In the genomic region with DNA sequence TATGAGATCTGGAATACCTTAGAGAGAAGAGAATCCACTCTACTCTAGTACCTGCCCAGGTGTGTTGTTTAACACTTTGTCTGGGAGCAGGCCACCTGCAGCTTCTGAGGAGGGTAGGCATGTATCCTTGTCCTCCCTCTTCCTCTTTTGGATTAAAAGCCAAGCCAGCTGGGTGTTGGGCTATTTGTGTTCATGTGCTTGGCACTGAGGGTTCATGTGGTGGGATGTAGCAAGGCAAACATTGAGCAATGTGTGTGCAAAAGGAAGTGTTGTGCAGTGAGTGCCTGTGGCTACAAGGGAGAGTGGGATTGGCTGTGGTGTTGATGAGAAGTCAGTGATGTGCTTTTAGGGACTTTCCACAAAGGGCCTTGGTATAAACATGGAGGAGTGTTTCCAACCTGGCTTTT, we compare ENCODE assay signal across 1 cellular context.
TF ChIP-seq lines count a peak whose summit lies in the region.

No MANE protein-coding gene starts in this region.

TF ChIP-seq in HepG2, 621 proteins besides CTCF, POLR2A, EP300 and RAD21 (continued from another document and continues in another):
- TF ChIP-seq, protein P1, sequence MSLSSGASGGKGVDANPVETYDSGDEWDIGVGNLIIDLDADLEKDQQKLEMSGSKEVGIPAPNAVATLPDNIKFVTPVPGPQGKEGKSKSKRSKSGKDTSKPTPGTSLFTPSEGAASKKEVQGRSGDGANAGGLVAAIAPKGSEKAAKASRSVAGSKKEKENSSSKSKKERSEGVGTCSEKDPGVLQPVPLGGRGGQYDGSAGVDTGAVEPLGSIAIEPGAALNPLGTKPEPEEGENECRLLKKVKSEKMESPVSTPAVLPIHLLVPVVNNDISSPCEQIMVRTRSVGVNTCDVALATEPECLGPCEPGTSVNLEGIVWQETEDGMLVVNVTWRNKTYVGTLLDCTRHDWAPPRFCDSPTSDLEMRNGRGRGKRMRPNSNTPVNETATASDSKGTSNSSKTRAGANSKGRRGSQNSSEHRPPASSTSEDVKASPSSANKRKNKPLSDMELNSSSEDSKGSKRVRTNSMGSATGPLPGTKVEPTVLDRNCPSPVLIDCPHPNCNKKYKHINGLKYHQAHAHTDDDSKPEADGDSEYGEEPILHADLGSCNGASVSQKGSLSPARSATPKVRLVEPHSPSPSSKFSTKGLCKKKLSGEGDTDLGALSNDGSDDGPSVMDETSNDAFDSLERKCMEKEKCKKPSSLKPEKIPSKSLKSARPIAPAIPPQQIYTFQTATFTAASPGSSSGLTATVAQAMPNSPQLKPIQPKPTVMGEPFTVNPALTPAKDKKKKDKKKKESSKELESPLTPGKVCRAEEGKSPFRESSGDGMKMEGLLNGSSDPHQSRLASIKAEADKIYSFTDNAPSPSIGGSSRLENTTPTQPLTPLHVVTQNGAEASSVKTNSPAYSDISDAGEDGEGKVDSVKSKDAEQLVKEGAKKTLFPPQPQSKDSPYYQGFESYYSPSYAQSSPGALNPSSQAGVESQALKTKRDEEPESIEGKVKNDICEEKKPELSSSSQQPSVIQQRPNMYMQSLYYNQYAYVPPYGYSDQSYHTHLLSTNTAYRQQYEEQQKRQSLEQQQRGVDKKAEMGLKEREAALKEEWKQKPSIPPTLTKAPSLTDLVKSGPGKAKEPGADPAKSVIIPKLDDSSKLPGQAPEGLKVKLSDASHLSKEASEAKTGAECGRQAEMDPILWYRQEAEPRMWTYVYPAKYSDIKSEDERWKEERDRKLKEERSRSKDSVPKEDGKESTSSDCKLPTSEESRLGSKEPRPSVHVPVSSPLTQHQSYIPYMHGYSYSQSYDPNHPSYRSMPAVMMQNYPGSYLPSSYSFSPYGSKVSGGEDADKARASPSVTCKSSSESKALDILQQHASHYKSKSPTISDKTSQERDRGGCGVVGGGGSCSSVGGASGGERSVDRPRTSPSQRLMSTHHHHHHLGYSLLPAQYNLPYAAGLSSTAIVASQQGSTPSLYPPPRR (CRISPR knock-in tag; IDR thresholded peaks at IDR 0.05; ENCODE audit: borderline replicate concordance), result peak; percentile 81
- TF ChIP-seq RORA (CRISPR knock-in tag; IDR thresholded peaks at IDR 0.05), result 0 out of 2 replicates have a peak, but pooled peaks have one; percentile 48
- TF ChIP-seq ZBTB1 (CRISPR knock-in tag; IDR thresholded peaks at IDR 0.05; ENCODE audit: borderline replicate concordance), result no peak
- TF ChIP-seq FOSL2 (CRISPR knock-in tag; IDR thresholded peaks at IDR 0.05), result peak; percentile 93
- TF ChIP-seq NONO (IDR thresholded peaks at IDR 0.05), result no peak
- TF ChIP-seq NONO (CRISPR knock-in tag; conservative IDR thresholded peaks at IDR 0.05), result peak; percentile 76
- peak; percentile 51 for TF ChIP-seq PHF5A (CRISPR knock-in tag; IDR thresholded peaks at IDR 0.05; ENCODE audit: low read depth, unreplicated experiment)
- TF ChIP-seq REPIN1 (CRISPR knock-in tag; IDR thresholded peaks at IDR 0.05; ENCODE audit: borderline replicate concordance, low read depth), result peak; percentile 59; the same call in 1 of the 2 replicates
- peak; percentile 27; the same call in 1 of the 3 replicates for TF ChIP-seq MXI1 (IDR thresholded peaks at IDR 0.05; ENCODE audit: borderline replicate concordance, low read depth, low read length)
- TF ChIP-seq SRSF9 (IDR thresholded peaks at IDR 0.05; ENCODE audit: borderline replicate concordance, insufficient read depth, low read depth, low read length, poor library complexity, severe bottlenecking), result no peak
- TF ChIP-seq ZNF12 (CRISPR knock-in tag; IDR thresholded peaks at IDR 0.05), result peak; percentile 85; the same call in 1 of the 2 replicates
- TF ChIP-seq, protein P2, sequence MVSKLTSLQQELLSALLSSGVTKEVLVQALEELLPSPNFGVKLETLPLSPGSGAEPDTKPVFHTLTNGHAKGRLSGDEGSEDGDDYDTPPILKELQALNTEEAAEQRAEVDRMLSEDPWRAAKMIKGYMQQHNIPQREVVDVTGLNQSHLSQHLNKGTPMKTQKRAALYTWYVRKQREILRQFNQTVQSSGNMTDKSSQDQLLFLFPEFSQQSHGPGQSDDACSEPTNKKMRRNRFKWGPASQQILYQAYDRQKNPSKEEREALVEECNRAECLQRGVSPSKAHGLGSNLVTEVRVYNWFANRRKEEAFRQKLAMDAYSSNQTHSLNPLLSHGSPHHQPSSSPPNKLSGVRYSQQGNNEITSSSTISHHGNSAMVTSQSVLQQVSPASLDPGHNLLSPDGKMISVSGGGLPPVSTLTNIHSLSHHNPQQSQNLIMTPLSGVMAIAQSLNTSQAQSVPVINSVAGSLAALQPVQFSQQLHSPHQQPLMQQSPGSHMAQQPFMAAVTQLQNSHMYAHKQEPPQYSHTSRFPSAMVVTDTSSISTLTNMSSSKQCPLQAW (CRISPR knock-in tag; IDR thresholded peaks at IDR 0.05), result peak; percentile 15; the same call in 1 of the 2 replicates
- TF ChIP-seq TMF1 (CRISPR knock-in tag; IDR thresholded peaks at IDR 0.05; ENCODE audit: low read depth), result 0 out of 2 replicates have a peak, but pooled peaks have one; percentile 42
- peak; percentile 46; the same call in 1 of the 2 replicates for TF ChIP-seq GLI4 (CRISPR knock-in tag; IDR thresholded peaks at IDR 0.05; ENCODE audit: borderline replicate concordance)
- TF ChIP-seq ZNF33B (CRISPR knock-in tag; IDR thresholded peaks at IDR 0.05), result peak; percentile 25; the same call in 1 of the 2 replicates
- TF ChIP-seq SP5 (CRISPR knock-in tag; IDR thresholded peaks at IDR 0.05; ENCODE audit: borderline replicate concordance, low read depth), result peak; percentile 42; the same call in 1 of the 2 replicates
- TF ChIP-seq, protein P3, sequence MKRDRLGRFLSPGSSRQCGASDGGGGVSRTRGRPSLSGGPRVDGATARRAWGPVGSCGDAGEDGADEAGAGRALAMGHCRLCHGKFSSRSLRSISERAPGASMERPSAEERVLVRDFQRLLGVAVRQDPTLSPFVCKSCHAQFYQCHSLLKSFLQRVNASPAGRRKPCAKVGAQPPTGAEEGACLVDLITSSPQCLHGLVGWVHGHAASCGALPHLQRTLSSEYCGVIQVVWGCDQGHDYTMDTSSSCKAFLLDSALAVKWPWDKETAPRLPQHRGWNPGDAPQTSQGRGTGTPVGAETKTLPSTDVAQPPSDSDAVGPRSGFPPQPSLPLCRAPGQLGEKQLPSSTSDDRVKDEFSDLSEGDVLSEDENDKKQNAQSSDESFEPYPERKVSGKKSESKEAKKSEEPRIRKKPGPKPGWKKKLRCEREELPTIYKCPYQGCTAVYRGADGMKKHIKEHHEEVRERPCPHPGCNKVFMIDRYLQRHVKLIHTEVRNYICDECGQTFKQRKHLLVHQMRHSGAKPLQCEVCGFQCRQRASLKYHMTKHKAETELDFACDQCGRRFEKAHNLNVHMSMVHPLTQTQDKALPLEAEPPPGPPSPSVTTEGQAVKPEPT (CRISPR knock-in tag; IDR thresholded peaks at IDR 0.05; ENCODE audit: low read depth), result no peak; the same call in 1 of the 2 replicates
- peak; percentile 93 for TF ChIP-seq RXRB (CRISPR knock-in tag; IDR thresholded peaks at IDR 0.05; ENCODE audit: borderline replicate concordance)
- peak; percentile 90 for TF ChIP-seq HOMEZ (CRISPR knock-in tag; IDR thresholded peaks at IDR 0.05; ENCODE audit: low read depth)
- 0 out of 2 replicates have a peak, but pooled peaks have one; percentile 39 for TF ChIP-seq ZNF441 (CRISPR knock-in tag; IDR thresholded peaks at IDR 0.05; ENCODE audit: borderline replicate concordance)
- TF ChIP-seq FOXA1 (IDR thresholded peaks at IDR 0.05), result 0 out of 2 replicates have a peak, but pooled peaks have one; percentile 18
- TF ChIP-seq FOXA1 (CRISPR knock-in tag; IDR thresholded peaks at IDR 0.05), result peak; percentile 98
- TF ChIP-seq ZNF281 (CRISPR knock-in tag; IDR thresholded peaks at IDR 0.05; ENCODE audit: borderline replicate concordance), result peak; percentile 84; the same call in 1 of the 2 replicates
- TF ChIP-seq YEATS2 (CRISPR knock-in tag; IDR thresholded peaks at IDR 0.05; ENCODE audit: borderline replicate concordance), result peak; percentile 82
- TF ChIP-seq KLF6 (CRISPR knock-in tag; IDR thresholded peaks at IDR 0.05), result peak; percentile 92
- TF ChIP-seq ELF3 (CRISPR knock-in tag; IDR thresholded peaks at IDR 0.05), result peak; percentile 99
- no peak for TF ChIP-seq ZNF367 (CRISPR knock-in tag; IDR thresholded peaks at IDR 0.05; ENCODE audit: borderline replicate concordance)
- 0 out of 4 replicates have a peak, but pooled peaks have one; percentile 38 to 52 for TF ChIP-seq HMGXB4 (CRISPR knock-in tag; IDR thresholded peaks at IDR 0.05; ENCODE audit: borderline replicate concordance in 1 of 2, low read depth in 1 of 2)
- no peak for TF ChIP-seq AGO1 (IDR thresholded peaks at IDR 0.05; ENCODE audit: low read depth, low read length, poor library complexity, severe bottlenecking)
- 0 out of 2 replicates have a peak, but pooled peaks have one; percentile 33 for TF ChIP-seq RNF2 (conservative IDR thresholded peaks at IDR 0.05; ENCODE audit: low read depth)
- TF ChIP-seq, protein P4, sequence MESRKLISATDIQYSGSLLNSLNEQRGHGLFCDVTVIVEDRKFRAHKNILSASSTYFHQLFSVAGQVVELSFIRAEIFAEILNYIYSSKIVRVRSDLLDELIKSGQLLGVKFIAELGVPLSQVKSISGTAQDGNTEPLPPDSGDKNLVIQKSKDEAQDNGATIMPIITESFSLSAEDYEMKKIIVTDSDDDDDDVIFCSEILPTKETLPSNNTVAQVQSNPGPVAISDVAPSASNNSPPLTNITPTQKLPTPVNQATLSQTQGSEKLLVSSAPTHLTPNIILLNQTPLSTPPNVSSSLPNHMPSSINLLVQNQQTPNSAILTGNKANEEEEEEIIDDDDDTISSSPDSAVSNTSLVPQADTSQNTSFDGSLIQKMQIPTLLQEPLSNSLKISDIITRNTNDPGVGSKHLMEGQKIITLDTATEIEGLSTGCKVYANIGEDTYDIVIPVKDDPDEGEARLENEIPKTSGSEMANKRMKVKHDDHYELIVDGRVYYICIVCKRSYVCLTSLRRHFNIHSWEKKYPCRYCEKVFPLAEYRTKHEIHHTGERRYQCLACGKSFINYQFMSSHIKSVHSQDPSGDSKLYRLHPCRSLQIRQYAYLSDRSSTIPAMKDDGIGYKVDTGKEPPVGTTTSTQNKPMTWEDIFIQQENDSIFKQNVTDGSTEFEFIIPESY (CRISPR knock-in tag; IDR thresholded peaks at IDR 0.05), result peak; percentile 83
- peak; percentile 73; the same call in 1 of the 2 replicates for TF ChIP-seq TFDP1 (CRISPR knock-in tag; IDR thresholded peaks at IDR 0.05; ENCODE audit: borderline replicate concordance)
- peak; percentile 79 for TF ChIP-seq PHF21A (CRISPR knock-in tag; IDR thresholded peaks at IDR 0.05)
- 0 out of 2 replicates have a peak, but pooled peaks have one; percentile 61 for TF ChIP-seq HHEX (CRISPR knock-in tag; IDR thresholded peaks at IDR 0.05)
- peak; percentile 90 for TF ChIP-seq NCOA2 (CRISPR knock-in tag; IDR thresholded peaks at IDR 0.05)
- peak; percentile 77 for TF ChIP-seq KAT8 (CRISPR knock-in tag; IDR thresholded peaks at IDR 0.05)
- TF ChIP-seq MAZ (IDR thresholded peaks at IDR 0.05; ENCODE audit: borderline replicate concordance, low read depth, low read length), result no peak
- peak; percentile 77; the same call in 1 of the 2 replicates for TF ChIP-seq MAZ (CRISPR knock-in tag; IDR thresholded peaks at IDR 0.05; ENCODE audit: low read depth)
